Comparison of ENCODE assay signal across 8 cellular contexts in the genomic region with DNA sequence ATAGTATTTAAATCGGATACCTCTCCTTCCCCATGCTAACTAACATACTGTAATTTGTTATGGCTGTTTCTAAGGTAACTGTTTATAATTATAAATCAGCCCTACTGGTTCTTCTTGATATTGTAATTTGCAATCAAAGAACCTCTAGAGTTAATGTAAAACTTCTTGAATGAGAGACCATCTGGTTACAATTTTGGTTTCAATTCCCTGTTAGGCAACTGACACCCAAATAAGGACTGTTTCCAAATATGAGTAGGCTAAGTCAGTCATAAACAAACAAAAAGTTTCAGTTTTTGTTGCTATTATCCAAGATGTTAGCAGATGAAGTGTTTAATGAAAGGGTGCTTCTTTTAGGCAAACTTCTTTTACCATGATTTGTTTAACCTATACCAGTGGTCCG.
DNase-seq lines count a peak whose midpoint lies in the region; ATAC-seq and TF ChIP-seq lines count a peak whose summit lies in the region.

No MANE protein-coding gene starts in this region.

- H2AFZ ChIP-seq in fibroblast of lung (ENCODE audit: low read length): no peak overlapping the region

- DNase-seq in AG09309 (ENCODE audit: low read depth) (peak; percentile 49), fibroblast of lung (ENCODE audit: low read depth in 2 of 2) (peak in 1 of 2 donors; percentile 86), transverse colon (no peak), inferior parietal cortex (ENCODE audit: extremely low spot score) (no peak), SK-N-DZ (ENCODE audit: low spot score) (no peak), putamen (ENCODE audit: low spot score) (no peak)

- ATAC-seq in GM19452 (IDR thresholded peaks at IDR 0.05; ENCODE audit: unreplicated experiment) (peak; percentile 96), HG03378 (IDR thresholded peaks at IDR 0.05; ENCODE audit: unreplicated experiment) (peak; percentile 98)

- no peak for TF ChIP-seq CTCF in AG09309 (IDR thresholded peaks at IDR 0.05; ENCODE audit: control insufficient read depth, insufficient read depth, low read depth, low read length, missing control alignments)
- TF ChIP-seq CTCF in fibroblast of lung (conservative IDR thresholded peaks at IDR 0.05 in 1 of 2, IDR thresholded peaks at IDR 0.05 in 1 of 2; ENCODE audit: low read depth in 1 of 2, low read length in 2 of 2): no peak
- TF ChIP-seq CTCF in transverse colon (IDR thresholded peaks at IDR 0.05): no peak

- in situ Hi-C loops in transverse colon (cut with MboI; ENCODE audit: low pct_ligation_motif_present in 1 of 4, low pct_unique_long_range_greater_than_20kb in 1 of 4, low sequenced_read_pairs in 3 of 4): loop anchor here in 1 of 4 donors (25.0 kb wide), 1 partner anchor 97 kb away; no protein-coding TSS in a partner anchor

- H3K9ac ChIP-seq in fibroblast of lung (ENCODE audit: insufficient read depth, low read length): no peak overlapping the region

- H3K4me3 ChIP-seq in AG09309 (ENCODE audit: control insufficient read depth, low read depth, low read length) (no peak overlapping the region), fibroblast of lung (replicated peaks in 1 of 4; ENCODE audit: control extremely low read depth in 1 of 4, insufficient read depth in 1 of 4, low read depth in 3 of 4, low read length in 4 of 4) (peak overlapping the region in 1 of 4 experiments; percentile 11), transverse colon (no peak overlapping the region)

- intact Hi-C loops in transverse colon (cut with DNase I; ENCODE audit: low total_unique reads): no loop called here

- no peaks in the 10 kb centered on the region for H3K36me3 ChIP-seq in fibroblast of lung (ENCODE audit: control insufficient read depth, insufficient read depth, low read length)
- no peaks in the 10 kb centered on the region for H3K36me3 ChIP-seq in transverse colon

- H3K4me2 ChIP-seq in fibroblast of lung (ENCODE audit: extremely low read depth, insufficient read depth, low read length): peak overlapping the region; percentile 19

- H3K27ac ChIP-seq in fibroblast of lung (ENCODE audit: insufficient read depth, low read length): peak overlapping the region; percentile 29
- peak overlapping the region; percentile 8 to 61 (median 48) for H3K27ac ChIP-seq in transverse colon

- H3K9me3 ChIP-seq in fibroblast of lung (ENCODE audit: control insufficient read depth, insufficient read depth, low read depth, low read length): no peaks in the 10 kb centered on the region
- H3K9me3 ChIP-seq in transverse colon: no peaks in the 10 kb centered on the region

- H3K4me1 ChIP-seq in fibroblast of lung (ENCODE audit: control insufficient read depth, extremely low read depth, insufficient read depth, low read length) (peaks cover 6% of the 10 kb centered on the region), transverse colon (peaks cover 0 to 36% (median 5%) of the 10 kb centered on the region in 4 donors)

- H3K27me3 ChIP-seq in fibroblast of lung (ENCODE audit: control insufficient read depth, insufficient read depth, low read length): no peaks in the 10 kb centered on the region
- no peaks in the 10 kb centered on the region for H3K27me3 ChIP-seq in transverse colon

- no peak for TF ChIP-seq POLR2A in transverse colon (IDR thresholded peaks at IDR 0.05)

- no peaks in the 10 kb centered on the region for H3K79me2 ChIP-seq in fibroblast of lung (ENCODE audit: control insufficient read depth, insufficient read depth, low read length)

- WGBS in transverse colon (ENCODE audit: low coverage in 1 of 2), 2 donors: 51 to 75% methylated on average over 2 of the region's 2 CpGs

- TF ChIP-seq EP300 in transverse colon (IDR thresholded peaks at IDR 0.05; ENCODE audit: low read depth): no peak

- H4K20me1 ChIP-seq in fibroblast of lung (ENCODE audit: control insufficient read depth, extremely low read depth, insufficient read depth, low read length): no peaks in the 10 kb centered on the region
